ENCODE assay signal across 1 cellular context in genomic region chr17:68085751-68086445, GRCh38.
TF ChIP-seq lines count a peak whose summit lies in the region.

No MANE protein-coding gene starts in this region.

TF ChIP-seq in IMR-90, 13 proteins besides CTCF, POLR2A, EP300 and RAD21 (continued from another document):
- TF ChIP-seq USF2 (IDR thresholded peaks at IDR 0.05; ENCODE audit: low read depth, low read length) (no peak), FOS (IDR thresholded peaks at IDR 0.05; ENCODE audit: low read depth, low read length) (no peak)
TF ChIP-seq in IMR-90: peak in this region for 0.
